Comparison of ENCODE assay signal across 17 cellular contexts in genomic region chr1:207328908-207329307, GRCh38.
"Had no signal": no experiment of that assay in that cellular context is flagged by ENCODE, and none has a peak within 500 bp of the region (broad histone marks: within the 10 kb centered on the region; RNA-seq: fewer than 3 reads in every experiment).

No MANE protein-coding gene starts in this region.

- H3K27me3 ChIP-seq: colonic mucosa, gastrocnemius medialis, heart right ventricle had no signal

- H3K9ac ChIP-seq: parathyroid adenoma had no signal

- DNase-seq: activated CD4-positive, alpha-beta T cell treated with anti-CD3 and anti-CD28 coated beads for 4 hours; activated CD8-positive, alpha-beta memory T cell treated with anti-CD3 and anti-CD28 coated beads for 24 hours; activated gamma-delta T cell; caudate nucleus; colonic mucosa; effector CD8-positive, alpha-beta T cell; gastrocnemius medialis; heart right ventricle; islet precursor cell; mesenchymal stem cell; stimulated activated CD4-positive, alpha-beta T cell treated with anti-CD3 and anti-CD28 coated beads, Interleukin-4, amount 100 ng/mL, for 1 hour; stimulated activated CD8-positive, alpha-beta memory T cell treated with anti-CD3 and anti-CD28 coated beads, Interleukin-4, amount 100 ng/mL, for 48 hours; SW 1271; T1000 had no signal

- H3K36me3 ChIP-seq: colonic mucosa had no signal

- H3K9me3 ChIP-seq: colonic mucosa, gastrocnemius medialis had no signal

- H3K27me3 Mint-ChIP-seq: stimulated activated naive CD8-positive, alpha-beta T cell treated with anti-CD3 and anti-CD28 coated beads, Interleukin-15, Interleukin-2, amounts not matched to agents 100 ng/mL and 50 ng/mL, for 24 hours had no signal

- H3K4me3 Mint-ChIP-seq: stimulated activated naive CD8-positive, alpha-beta T cell treated with anti-CD3 and anti-CD28 coated beads, Interleukin-15, Interleukin-2, amounts not matched to agents 100 ng/mL and 50 ng/mL, for 24 hours had no signal

- H3K27ac ChIP-seq: colonic mucosa, gastrocnemius medialis, parathyroid adenoma had no signal

- H3K4me3 ChIP-seq: colonic mucosa, gastrocnemius medialis, heart right ventricle had no signal

- H3K4me1 ChIP-seq: colonic mucosa, parathyroid adenoma had no signal

- H3K79me2 ChIP-seq: parathyroid adenoma had no signal

- ATAC-seq: gastrocnemius medialis, heart right ventricle, left lobe of liver had no signal

- H2AFZ ChIP-seq: parathyroid adenoma had no signal
